ENCODE assay signal across 18 cellular contexts in genomic region chr15:90043611-90044010, GRCh38. TPM values are rescaled to one million over a fixed set of nuclear protein-coding genes. Genes with fewer than 3 reads are reported as not detected.
DNase-seq lines count a peak whose midpoint lies in the region; TF ChIP-seq lines count a peak whose summit lies in the region.
"Had no signal": no experiment of that assay in that cellular context is flagged by ENCODE, and none has a peak within 500 bp of the region (broad histone marks: within the 10 kb centered on the region; RNA-seq: fewer than 3 reads in every experiment).

No MANE protein-coding gene starts in this region.

- H4K91ac ChIP-seq in H9 (ENCODE audit: insufficient read length, low read depth, low read length), result no peak overlapping the region

- H3K9ac ChIP-seq in H9 (ENCODE audit: extremely low read depth, insufficient read length, low read length) (no peak overlapping the region), OCI-LY1 (ENCODE audit: low read length) (no peak overlapping the region), endodermal cell (ENCODE audit: extremely low read depth, low read length, poor library complexity, severe bottlenecking) (no peak overlapping the region)
- H3K9ac ChIP-seq: KMS-11 had no signal

- H3K27ac ChIP-seq in H9 (ENCODE audit: insufficient read length, low read depth, low read length), result no peak overlapping the region
- peak overlapping the region; percentile 98 for H3K27ac ChIP-seq in OCI-LY1 (ENCODE audit: low read depth, low read length, poor library complexity, severe bottlenecking)
- H3K27ac ChIP-seq in endodermal cell (ENCODE audit: low read depth, low read length), result peak overlapping the region; percentile 94
- H3K27ac ChIP-seq: KMS-11, transverse colon had no signal

- 0 out of 2 replicates have a peak, but pooled peaks cover 4% of the 10 kb centered on the region for H3F3A ChIP-seq in OCI-LY1 (ENCODE audit: insufficient read depth, low read length)

- H3K18ac ChIP-seq in H9 (ENCODE audit: insufficient read length, low read depth, low read length), result no peak overlapping the region

- H3K79me1 ChIP-seq in H9 (ENCODE audit: insufficient read depth, low read depth, low read length, poor library complexity, severe bottlenecking), result no peaks in the 10 kb centered on the region

- WGBS in H9 (ENCODE audit: extremely low coverage, insufficient read length, low lambda C conversion rate), result no CpG with 5 or more reads among the region's 5 CpGs
- WGBS in endodermal cell (ENCODE audit: insufficient coverage in 1 of 2, insufficient read length in 1 of 2), 2 experiments, result 71 to 79% methylated on average over 5 of the region's 5 CpGs

- H2BK120ac ChIP-seq in H9 (ENCODE audit: low read depth, low read length, poor library complexity, severe bottlenecking), result no peak overlapping the region

- H3K79me2 ChIP-seq in H9 (ENCODE audit: insufficient read depth, low read length), result no peaks in the 10 kb centered on the region
- no peaks in the 10 kb centered on the region for H3K79me2 ChIP-seq in OCI-LY1 (ENCODE audit: insufficient read depth, low read length)

- intact Hi-C loops in posterior cingulate gyrus (cut with DNase I), result no loop called here

- no peak overlapping the region for H3K23ac ChIP-seq in H9 (ENCODE audit: insufficient read length, low read depth, low read length)

- H3K9me2 ChIP-seq in OCI-LY1 (ENCODE audit: low read depth, low read length), result no peaks in the 10 kb centered on the region

- H3T11ph ChIP-seq in H9 (ENCODE audit: low read length), result no peak overlapping the region

- H3K36me3 Mint-ChIP-seq in H9 (ENCODE audit: insufficient read depth in 1 of 3, low read depth in 3 of 3) (no peaks in the 10 kb centered on the region), endodermal cell (ENCODE audit: low read depth) (peaks cover 13% of the 10 kb centered on the region), progenitor cell of endocrine pancreas (ENCODE audit: insufficient read depth) (peaks cover 3% of the 10 kb centered on the region)
- H3K36me3 Mint-ChIP-seq: naive thymus-derived CD8-positive, alpha-beta T cell had no signal

- no peak overlapping the region for H2BK12ac ChIP-seq in H9 (ENCODE audit: insufficient read length, low read depth, low read length)

- H3K27me3 ChIP-seq in H9 (ENCODE audit: insufficient read depth, low read length), result no peaks in the 10 kb centered on the region
- H3K27me3 ChIP-seq in OCI-LY1 (ENCODE audit: insufficient read depth, low read length), result no peaks in the 10 kb centered on the region
- no peaks in the 10 kb centered on the region for H3K27me3 ChIP-seq in endodermal cell (ENCODE audit: control insufficient read depth, insufficient read depth, low read length, poor library complexity, severe bottlenecking)
- H3K27me3 ChIP-seq: transverse colon had no signal

- H3K9me3 ChIP-seq in H9 (ENCODE audit: control insufficient read depth, low read depth, low read length) (no peaks in the 10 kb centered on the region), OCI-LY1 (ENCODE audit: low read length) (no peaks in the 10 kb centered on the region), endodermal cell (ENCODE audit: control insufficient read depth, low read length) (no peaks in the 10 kb centered on the region)
- H3K9me3 ChIP-seq: transverse colon had no signal

- H3K4me1 ChIP-seq in H9 (ENCODE audit: insufficient read depth, low read length), result no peaks in the 10 kb centered on the region
- H3K4me1 ChIP-seq in OCI-LY1 (ENCODE audit: insufficient read depth, low read length, severe bottlenecking), result peaks cover 80% of the 10 kb centered on the region
- peaks cover 3% of the 10 kb centered on the region for H3K4me1 ChIP-seq in endodermal cell (ENCODE audit: control insufficient read depth, insufficient read depth, low read length)

- no peak overlapping the region; the same call in 1 of the 2 replicates for H3K14ac ChIP-seq in H9 (ENCODE audit: insufficient read depth, low read length)

- no peak overlapping the region for H4K8ac ChIP-seq in H9 (replicated peaks; ENCODE audit: insufficient read length, low read depth, low read length)

- DNase-seq in H9 (no peak), endodermal cell (no peak), progenitor cell of endocrine pancreas (ENCODE audit: low spot score, unreplicated experiment) (no peak), posterior cingulate gyrus (no peak), OCI-M2 (lab: John Stamatoyannopoulos, UW; ENCODE audit: unreplicated experiment) (no peak)
- DNase-seq in effector CD8-positive, alpha-beta T cell (lab: John Stamatoyannopoulos, UW), result no peak
- DNase-seq: activated CD4-positive, alpha-beta T cell treated with anti-CD3 and anti-CD28 coated beads, Interleukin-2, amount 10 ng/mL, durations not matched to agents 7 days and 5 days; central memory CD4-positive, alpha-beta T cell; COR-L47; kidney glomerular epithelial cell; naive thymus-derived CD8-positive, alpha-beta T cell; NCI-H1105 treated with DMSO at 0.1 percent for 48 hours; NCI-H510A; small intestine; transverse colon had no signal

- H3K36me3 ChIP-seq in OCI-LY1 (ENCODE audit: insufficient read depth, low read length) (no peaks in the 10 kb centered on the region), endodermal cell (ENCODE audit: control insufficient read depth, insufficient read depth, low read length) (peaks cover 14% of the 10 kb centered on the region)
- H3K36me3 ChIP-seq: transverse colon had no signal

- H3K27me3 Mint-ChIP-seq in H9 (ENCODE audit: low read depth), result no peaks in the 10 kb centered on the region
- H3K27me3 Mint-ChIP-seq in endodermal cell (ENCODE audit: insufficient read depth), result no peaks in the 10 kb centered on the region
- H3K27me3 Mint-ChIP-seq in progenitor cell of endocrine pancreas, result no peaks in the 10 kb centered on the region
- H3K27me3 Mint-ChIP-seq: activated CD4-positive, alpha-beta T cell treated with anti-CD3 and anti-CD28 coated beads, Interleukin-2, amount 10 ng/mL, durations not matched to agents 7 days and 5 days; naive thymus-derived CD8-positive, alpha-beta T cell; stimulated activated naive CD8-positive, alpha-beta T cell treated with anti-CD3 and anti-CD28 coated beads, Interleukin-15, Interleukin-2, amounts not matched to agents 100 ng/mL and 50 ng/mL, for 24 hours had no signal

- H3K4me1 Mint-ChIP-seq in H9, result peaks cover 25 to 33% of the 10 kb centered on the region in 2 experiments
- peaks cover 29% of the 10 kb centered on the region for H3K4me1 Mint-ChIP-seq in endodermal cell
- H3K4me1 Mint-ChIP-seq in progenitor cell of endocrine pancreas (ENCODE audit: low read depth), result peaks cover 36% of the 10 kb centered on the region

- H2AFZ ChIP-seq in H9 (ENCODE audit: low read length), result no peak overlapping the region
- H2AFZ ChIP-seq in OCI-LY1 (ENCODE audit: low read length), result no peak overlapping the region

- no peak overlapping the region for H4K5ac ChIP-seq in H9 (ENCODE audit: insufficient read length, low read depth, low read length)

- no peaks in the 10 kb centered on the region for H3K23me2 ChIP-seq in H9 (ENCODE audit: insufficient read length, low read depth, low read length, poor library complexity, severe bottlenecking)

- H3K4me3 ChIP-seq in OCI-LY1 (ENCODE audit: low read depth, low read length, poor library complexity, severe bottlenecking) (no peak overlapping the region), endodermal cell (ENCODE audit: low read length) (no peak overlapping the region)
- H3K4me3 ChIP-seq: transverse colon had no signal

- H2BK5ac ChIP-seq in H9 (ENCODE audit: insufficient read length, low read length), result no peak overlapping the region

- H3K4ac ChIP-seq in H9 (ENCODE audit: low read depth, low read length), result no peak overlapping the region

- no peak overlapping the region for H3K56ac ChIP-seq in H9 (ENCODE audit: insufficient read length, low read depth, low read length)

- peak overlapping the region in 2 of 3 experiments; percentile 59 to 68; a peak in 3 of 7 replicates for H3K27ac Mint-ChIP-seq in H9
- H3K27ac Mint-ChIP-seq in endodermal cell, result no peak overlapping the region
- peak overlapping the region; percentile 24 for H3K27ac Mint-ChIP-seq in progenitor cell of endocrine pancreas
- H3K27ac Mint-ChIP-seq: activated CD4-positive, alpha-beta T cell treated with anti-CD3 and anti-CD28 coated beads, Interleukin-2, amount 10 ng/mL, durations not matched to agents 7 days and 5 days; stimulated activated naive CD8-positive, alpha-beta T cell treated with anti-CD3 and anti-CD28 coated beads, Interleukin-15, Interleukin-2, amounts not matched to agents 100 ng/mL and 50 ng/mL, for 24 hours had no signal

- no peak overlapping the region for H3K4me2 ChIP-seq in H9 (ENCODE audit: insufficient read depth, insufficient read length, low read length)
- no peak overlapping the region for H3K4me2 ChIP-seq in OCI-LY1 (ENCODE audit: low read length)
- H3K4me2 ChIP-seq: KMS-11 had no signal

- H4K20me1 ChIP-seq in H9 (ENCODE audit: control insufficient read depth, insufficient read depth, insufficient read length) (no peaks in the 10 kb centered on the region), OCI-LY1 (ENCODE audit: insufficient read depth, low read length) (no peaks in the 10 kb centered on the region)

- H3K4me3 Mint-ChIP-seq in H9 (no peak overlapping the region), endodermal cell (no peak overlapping the region), progenitor cell of endocrine pancreas (ENCODE audit: low read depth) (no peak overlapping the region)
- H3K4me3 Mint-ChIP-seq: activated CD4-positive, alpha-beta T cell treated with anti-CD3 and anti-CD28 coated beads, Interleukin-2, amount 10 ng/mL, durations not matched to agents 7 days and 5 days; naive thymus-derived CD8-positive, alpha-beta T cell; stimulated activated naive CD8-positive, alpha-beta T cell treated with anti-CD3 and anti-CD28 coated beads, Interleukin-15, Interleukin-2, amounts not matched to agents 100 ng/mL and 50 ng/mL, for 24 hours had no signal

- no peak overlapping the region for H2AK5ac ChIP-seq in H9 (ENCODE audit: insufficient read length, low read length)

- no peak overlapping the region for H2BK20ac ChIP-seq in H9 (ENCODE audit: low read depth, low read length, poor library complexity, severe bottlenecking)

- TF ChIP-seq CTCF in H9 (conservative IDR thresholded peaks at IDR 0.05) (no peak), OCI-LY1 (IDR thresholded peaks at IDR 0.05; ENCODE audit: low read length) (no peak), endodermal cell (conservative IDR thresholded peaks at IDR 0.05) (no peak), progenitor cell of endocrine pancreas (IDR thresholded peaks at IDR 0.05; ENCODE audit: unreplicated experiment) (no peak)

- H3K9me3 Mint-ChIP-seq in H9 (no peaks in the 10 kb centered on the region), endodermal cell (no peaks in the 10 kb centered on the region), progenitor cell of endocrine pancreas (ENCODE audit: low read depth) (no peaks in the 10 kb centered on the region)
- H3K9me3 Mint-ChIP-seq: activated CD4-positive, alpha-beta T cell treated with anti-CD3 and anti-CD28 coated beads, Interleukin-2, amount 10 ng/mL, durations not matched to agents 7 days and 5 days; naive thymus-derived CD8-positive, alpha-beta T cell; stimulated activated naive CD8-positive, alpha-beta T cell treated with anti-CD3 and anti-CD28 coated beads, Interleukin-15, Interleukin-2, amounts not matched to agents 100 ng/mL and 50 ng/mL, for 24 hours had no signal

- no peak overlapping the region for H2BK15ac ChIP-seq in H9 (ENCODE audit: low read depth, low read length)

RNA-seq across cellular contexts. Expression of gene ZNF710, which starts 42.5 kb away (rescaled TPM):
- total RNA-seq in H9 (2021) (40.7 and 42.8 TPM in 2 replicates), endodermal cell (10 to 100 TPM; 31.8 to 39.1 TPM), progenitor cell of endocrine pancreas (69.3 and 70.0 TPM in 2 replicates)
- 37.1 TPM for polyA plus RNA-seq in endodermal cell (2013, experiment 1 of 2)
- 33.8 TPM for polyA plus RNA-seq in endodermal cell (2013, experiment 2 of 2)

RNA-seq across cellular contexts. Expression of gene IDH2, which starts 58.7 kb away (rescaled TPM):
- total RNA-seq in H9 (2021), result 57.7 and 62.5 TPM in 2 replicates
- 10 to 100 TPM; 27.0 to 50.8 TPM for total RNA-seq in endodermal cell
- polyA plus RNA-seq in endodermal cell (2013, experiment 1 of 2), result 120 TPM
- 116 TPM for polyA plus RNA-seq in endodermal cell (2013, experiment 2 of 2)
- 149 and 164 TPM in 2 replicates for total RNA-seq in progenitor cell of endocrine pancreas
